In genomic region chr4:137934046-137934445, GRCh38 we compare ENCODE assay signal across 27 cellular contexts.
"Had no signal": no experiment of that assay in that cellular context is flagged by ENCODE, and none has a peak within 500 bp of the region (broad histone marks: within the 10 kb centered on the region; RNA-seq: fewer than 3 reads in every experiment).

No MANE protein-coding gene starts in this region.

- ATAC-seq: psoas muscle; right cardiac atrium; right lobe of liver; stimulated activated effector memory CD8-positive, alpha-beta T cell treated with anti-CD3 and anti-CD28 coated beads, Interleukin-12 subunit alpha, Interleukin-12 subunit beta, amount 100 ng/mL, for 72 hours; stimulated activated naive B cell treated with anti-CD40 and anti-IgM and Interleukin-4, amounts not matched to agents 10 μg/mL and 1 μg/mL and 100 μg/mL, for 72 hours had no signal

- H3K79me2 ChIP-seq: parathyroid adenoma had no signal

- H3K36me3 Mint-ChIP-seq: neural progenitor cell; stimulated activated effector memory CD8-positive, alpha-beta T cell treated with anti-CD3 and anti-CD28 coated beads, Interleukin-12 subunit alpha, Interleukin-12 subunit beta, amount 100 ng/mL, for 72 hours; stimulated activated naive B cell treated with anti-CD40 and anti-IgM and Interleukin-4, amounts not matched to agents 10 μg/mL and 1 μg/mL and 100 μg/mL, for 72 hours had no signal

- H3K4me1 Mint-ChIP-seq: nephron; neural progenitor cell; stimulated activated effector memory CD8-positive, alpha-beta T cell treated with anti-CD3 and anti-CD28 coated beads, Interleukin-12 subunit alpha, Interleukin-12 subunit beta, amount 100 ng/mL, for 72 hours; stimulated activated naive B cell treated with anti-CD40 and anti-IgM and Interleukin-4, amounts not matched to agents 10 μg/mL and 1 μg/mL and 100 μg/mL, for 72 hours had no signal

- DNase-seq: occipital lobe; ovary; posterior cingulate gyrus; psoas muscle; right cardiac atrium; right lobe of liver; sigmoid colon; small intestine; stimulated activated CD4-positive, alpha-beta T cell treated with anti-CD3 and anti-CD28 coated beads, Interleukin-15, amount 100 ng/mL, for 24 hours; stimulated activated CD4-positive, alpha-beta T cell treated with anti-CD3 and anti-CD28 coated beads, Interleukin-2, amount 100 ng/mL, for 24 hours; stimulated activated CD4-positive, alpha-beta T cell treated with anti-CD3 and anti-CD28 coated beads, Interleukin-2, amount 100 ng/mL, for 48 hours; stimulated activated CD4-positive, alpha-beta T cell treated with anti-CD3 and anti-CD28 coated beads, Interleukin-4, amount 100 ng/mL, for 24 hours; stimulated activated naive B cell treated with anti-CD40 and anti-IgM and Interleukin-4, amounts not matched to agents 10 μg/mL and 1 μg/mL and 100 μg/mL, for 72 hours; stimulated activated naive CD4-positive, alpha-beta T cell treated with Interleukin-2 at 50 U/mL for 16 hours; stomach; thyroid gland; trophoblast cell; upper lobe of left lung had no signal

- H3K4me3 ChIP-seq: neural progenitor cell, ovary, psoas muscle, right lobe of liver, sigmoid colon, stomach, thoracic aorta, thyroid gland, tibial nerve, upper lobe of left lung, vagina had no signal

- H3K4me1 ChIP-seq: neural progenitor cell, parathyroid adenoma, psoas muscle, right lobe of liver, sigmoid colon, stomach, thyroid gland, tibial nerve, upper lobe of left lung, vagina had no signal

- H3K9me3 Mint-ChIP-seq: neural progenitor cell; stimulated activated naive B cell treated with anti-CD40 and anti-IgM and Interleukin-4, amounts not matched to agents 10 μg/mL and 1 μg/mL and 100 μg/mL, for 72 hours had no signal

- H3K9me3 ChIP-seq: ovary, psoas muscle, right lobe of liver, sigmoid colon, thoracic aorta, thyroid gland, upper lobe of left lung, vagina had no signal

- H3K36me3 ChIP-seq: neural progenitor cell, ovary, right lobe of liver, sigmoid colon, stomach, thoracic aorta, thyroid gland, tibial nerve, upper lobe of left lung, vagina had no signal

- H3K27ac ChIP-seq: neural progenitor cell, ovary, parathyroid adenoma, psoas muscle, right lobe of liver, sigmoid colon, stomach, thoracic aorta, thyroid gland, tibial nerve, upper lobe of left lung, vagina had no signal

- H3K9ac ChIP-seq: neural progenitor cell, parathyroid adenoma had no signal

- H2AFZ ChIP-seq: parathyroid adenoma had no signal

- H3K27ac Mint-ChIP-seq: nephron; neural progenitor cell; progenitor cell of endocrine pancreas; stimulated activated effector memory CD8-positive, alpha-beta T cell treated with anti-CD3 and anti-CD28 coated beads, Interleukin-12 subunit alpha, Interleukin-12 subunit beta, amount 100 ng/mL, for 72 hours; stimulated activated naive B cell treated with anti-CD40 and anti-IgM and Interleukin-4, amounts not matched to agents 10 μg/mL and 1 μg/mL and 100 μg/mL, for 72 hours; stimulated activated naive CD8-positive, alpha-beta T cell treated with anti-CD3 and anti-CD28 coated beads, Interleukin-15, Interleukin-2, amounts not matched to agents 100 ng/mL and 50 ng/mL, for 24 hours had no signal

- H3K27me3 Mint-ChIP-seq: progenitor cell of endocrine pancreas; stimulated activated naive B cell treated with anti-CD40 and anti-IgM and Interleukin-4, amounts not matched to agents 10 μg/mL and 1 μg/mL and 100 μg/mL, for 72 hours; stimulated activated naive CD8-positive, alpha-beta T cell treated with anti-CD3 and anti-CD28 coated beads, Interleukin-15, Interleukin-2, amounts not matched to agents 100 ng/mL and 50 ng/mL, for 24 hours had no signal

- H3K4me3 Mint-ChIP-seq: nephron; neural progenitor cell; stimulated activated effector memory CD8-positive, alpha-beta T cell treated with anti-CD3 and anti-CD28 coated beads, Interleukin-12 subunit alpha, Interleukin-12 subunit beta, amount 100 ng/mL, for 72 hours; stimulated activated naive B cell treated with anti-CD40 and anti-IgM and Interleukin-4, amounts not matched to agents 10 μg/mL and 1 μg/mL and 100 μg/mL, for 72 hours; stimulated activated naive CD8-positive, alpha-beta T cell treated with anti-CD3 and anti-CD28 coated beads, Interleukin-15, Interleukin-2, amounts not matched to agents 100 ng/mL and 50 ng/mL, for 24 hours had no signal

- H3K4me2 ChIP-seq: neural progenitor cell had no signal

- H3K27me3 ChIP-seq: neural progenitor cell, ovary, right lobe of liver, sigmoid colon, stomach, thyroid gland, tibial nerve, upper lobe of left lung, vagina had no signal
